ENCODE assay signal across 11 cellular contexts in genomic region chr7:74032191-74032490, GRCh38. TPM values are rescaled to one million over a fixed set of nuclear protein-coding genes. Genes with fewer than 3 reads are reported as not detected.
DNase-seq lines count a peak whose midpoint lies in the region; ATAC-seq and TF ChIP-seq lines count a peak whose summit lies in the region.
"Had no signal": no experiment of that assay in that cellular context is flagged by ENCODE, and none has a peak within 500 bp of the region (broad histone marks: within the 10 kb centered on the region; RNA-seq: fewer than 3 reads in every experiment).

No MANE protein-coding gene starts in this region.

- no peak overlapping the region for H3K9ac ChIP-seq in fibroblast of lung (ENCODE audit: insufficient read depth, low read length)
- peak overlapping the region in 1 of 2 donors; percentile 44 for H3K9ac ChIP-seq in colonic mucosa (ENCODE audit: low read depth in 2 of 2, low read length in 2 of 2)

- no peak overlapping the region for H2AFZ ChIP-seq in fibroblast of lung (ENCODE audit: low read length)

- H3K27ac ChIP-seq in fibroblast of lung (ENCODE audit: insufficient read depth, low read length), result peak overlapping the region; percentile 4
- H3K27ac ChIP-seq in colonic mucosa, result no peak overlapping the region

- H3K36me3 ChIP-seq in fibroblast of lung (ENCODE audit: control insufficient read depth, insufficient read depth, low read length), result no peaks in the 10 kb centered on the region
- H3K36me3 ChIP-seq in colonic mucosa, result no peaks in the 10 kb centered on the region

- DNase-seq in AG09319 (ENCODE audit: extremely low read depth, low read depth) (peak; percentile 69), RPMI7951 (ENCODE audit: low read depth) (peak; percentile 90), fibroblast of lung (ENCODE audit: low read depth in 2 of 2) (peak; percentile 68 to 90), osteocyte (ENCODE audit: extremely low spot score, unreplicated experiment) (no peak), colonic mucosa (no peak)
- DNase-seq in activated CD4-positive, alpha-beta T cell treated with anti-CD3 and anti-CD28 coated beads for 1 hour, result no peak
- DNase-seq: activated CD4-positive, alpha-beta memory T cell treated with anti-CD3 and anti-CD28 coated beads, Interleukin-2, amount 10 ng/mL, durations not matched to agents 7 days and 5 days; CD4-positive, CD25-positive, alpha-beta regulatory T cell had no signal

- no peaks in the 10 kb centered on the region for H3K36me3 Mint-ChIP-seq in osteocyte (ENCODE audit: unreplicated experiment)
- H3K36me3 Mint-ChIP-seq: CD4-positive, CD25-positive, alpha-beta regulatory T cell had no signal

- intact Hi-C loops in colonic mucosa (cut with DNase I), result no loop called here

- no peak overlapping the region for H3K4me3 Mint-ChIP-seq in osteocyte (ENCODE audit: unreplicated experiment)
- H3K4me3 Mint-ChIP-seq: activated CD4-positive, alpha-beta memory T cell treated with anti-CD3 and anti-CD28 coated beads, Interleukin-2, amount 10 ng/mL, durations not matched to agents 7 days and 5 days; CD4-positive, CD25-positive, alpha-beta regulatory T cell had no signal

- ATAC-seq in GM18511 (IDR thresholded peaks at IDR 0.05; ENCODE audit: unreplicated experiment) (no peak), HG02973 (IDR thresholded peaks at IDR 0.05; ENCODE audit: unreplicated experiment) (no peak)

- peaks cover 35% of the 10 kb centered on the region for H3K4me1 Mint-ChIP-seq in osteocyte (ENCODE audit: unreplicated experiment)

- H3K79me2 ChIP-seq in fibroblast of lung (ENCODE audit: control insufficient read depth, insufficient read depth, low read length), result no peaks in the 10 kb centered on the region

- H3K9me3 ChIP-seq in fibroblast of lung (ENCODE audit: control insufficient read depth, insufficient read depth, low read depth, low read length) (no peaks in the 10 kb centered on the region), colonic mucosa (no peaks in the 10 kb centered on the region)

- H3K4me1 ChIP-seq in fibroblast of lung (ENCODE audit: control insufficient read depth, extremely low read depth, insufficient read depth, low read length) (peaks cover 34% of the 10 kb centered on the region), colonic mucosa (no peaks in the 10 kb centered on the region)

- H3K27me3 ChIP-seq in fibroblast of lung (ENCODE audit: control insufficient read depth, insufficient read depth, low read length), result peaks cover 6% of the 10 kb centered on the region
- no peaks in the 10 kb centered on the region for H3K27me3 ChIP-seq in colonic mucosa

- peaks cover 6% of the 10 kb centered on the region for H3K27me3 Mint-ChIP-seq in osteocyte (ENCODE audit: unreplicated experiment)

- TF ChIP-seq CTCF in AG09319 (IDR thresholded peaks at IDR 0.05; ENCODE audit: low read depth, low read length) (no peak), fibroblast of lung (conservative IDR thresholded peaks at IDR 0.05 in 1 of 2, IDR thresholded peaks at IDR 0.05 in 1 of 2; ENCODE audit: low read depth in 1 of 2, low read length in 2 of 2) (no peak), osteocyte (IDR thresholded peaks at IDR 0.05) (no peak), colonic mucosa (IDR thresholded peaks at IDR 0.05) (no peak)

- no peak overlapping the region for H3K4me3 ChIP-seq in fibroblast of lung (replicated peaks in 1 of 4; ENCODE audit: control extremely low read depth in 1 of 4, insufficient read depth in 1 of 4, low read depth in 3 of 4, low read length in 4 of 4)
- no peak overlapping the region for H3K4me3 ChIP-seq in colonic mucosa

- H3K27ac Mint-ChIP-seq in osteocyte (ENCODE audit: unreplicated experiment), result peak overlapping the region; percentile 74
- H3K27ac Mint-ChIP-seq: activated CD4-positive, alpha-beta memory T cell treated with anti-CD3 and anti-CD28 coated beads, Interleukin-2, amount 10 ng/mL, durations not matched to agents 7 days and 5 days; CD4-positive, CD25-positive, alpha-beta regulatory T cell had no signal

- H4K20me1 ChIP-seq in fibroblast of lung (ENCODE audit: control insufficient read depth, extremely low read depth, insufficient read depth, low read length), result no peaks in the 10 kb centered on the region

- H3K9me3 Mint-ChIP-seq in osteocyte (ENCODE audit: unreplicated experiment), result no peaks in the 10 kb centered on the region
- H3K9me3 Mint-ChIP-seq: activated CD4-positive, alpha-beta memory T cell treated with anti-CD3 and anti-CD28 coated beads, Interleukin-2, amount 10 ng/mL, durations not matched to agents 7 days and 5 days; CD4-positive, CD25-positive, alpha-beta regulatory T cell had no signal

- no peak overlapping the region for H3K4me2 ChIP-seq in fibroblast of lung (ENCODE audit: extremely low read depth, insufficient read depth, low read length)

RNA-seq across cellular contexts. Expression of gene ELN, which starts 4.2 kb away (rescaled TPM):
- 0.12 and 0.59 TPM in 2 replicates for total RNA-seq in RPMI7951 (2014; rRNA removed; shearing (Covaris generic))
- 2.1 and 6.4 TPM in 2 replicates for total RNA-seq in fibroblast of lung
- 1.9 and 11.0 TPM in 2 replicates for polyA plus RNA-seq in fibroblast of lung
- 2.8 and 16.3 TPM in 2 replicates for polyA plus RNA-seq in fibroblast of lung (2012)
- polyA minus RNA-seq in fibroblast of lung (ENCODE audit: low replicate concordance), result 3.0 and 11.0 TPM in 2 replicates
- total RNA-seq in osteocyte, result 13.3 and 13.5 TPM in 2 replicates
- 10 to 100 TPM in 1 of 2 donors, 1 to 10 TPM in 1; 6.9 to 12.6 TPM for total RNA-seq in colonic mucosa
- total RNA-seq: activated CD4-positive, alpha-beta memory T cell treated with anti-CD3 and anti-CD28 coated beads, Interleukin-2, amount 10 ng/mL, durations not matched to agents 7 days and 5 days; NCI-H460 had no signal
- polyA plus RNA-seq: CD4-positive, CD25-positive, alpha-beta regulatory T cell had no signal

RNA-seq across cellular contexts. Expression of gene LIMK1, which starts 51.5 kb away (rescaled TPM):
- total RNA-seq in RPMI7951 (2014; rRNA removed; shearing (Covaris generic)), result 48.9 and 49.9 TPM in 2 replicates
- 14.9 and 22.5 TPM in 2 replicates for total RNA-seq in fibroblast of lung
- polyA plus RNA-seq in fibroblast of lung, result 22.5 and 40.2 TPM in 2 replicates
- polyA plus RNA-seq in fibroblast of lung (2012), result 31.6 and 53.2 TPM in 2 replicates
- 400 and 624 TPM in 2 replicates for polyA minus RNA-seq in fibroblast of lung (ENCODE audit: low replicate concordance)
- total RNA-seq in osteocyte, result 19.8 and 20.3 TPM in 2 replicates
- total RNA-seq in colonic mucosa, result 10 to 100 TPM; 11.1 to 16.5 TPM

Comparison
In these comparisons a context has a peak if more than half of its experiments do, and no peak if none do; other contexts are left out.
1. DNase-seq: peak in AG09319 (single experiment), RPMI7951 (single experiment) and fibroblast of lung (2 of 2); none in osteocyte (single experiment), colonic mucosa (single experiment) and activated CD4-positive, alpha-beta T cell treated with anti-CD3 and anti-CD28 coated beads for 1 hour (single experiment).